In genomic region chr19:58305065-58305931, GRCh38 we compare ENCODE assay signal across 8 cellular contexts. TPM values are rescaled to one million over a fixed set of nuclear protein-coding genes. Genes with fewer than 3 reads are reported as not detected.
DNase-seq lines count a peak whose midpoint lies in the region; ATAC-seq, FAIRE-seq and TF ChIP-seq lines count a peak whose summit lies in the region.

Gene ERVK3-1, plus strand, starts transcription at chr19:58305377. Its CDS starts 6,792 bp downstream, at chr19:58312169.

- TF ChIP-seq CTCF in D721Med (IDR thresholded peaks at IDR 0.05; ENCODE audit: insufficient read depth, missing control alignments) = no peak
- TF ChIP-seq CTCF in OCI-LY7 (conservative IDR thresholded peaks at IDR 0.05; ENCODE audit: low read length) = no peak
- no peak for TF ChIP-seq CTCF in mucosa of descending colon (IDR thresholded peaks at IDR 0.05)

- H3K9me3 ChIP-seq in OCI-LY7 (ENCODE audit: low read length) = peaks cover 15% of the 10 kb centered on the region; the same call in 1 of the 2 replicates
- no peaks in the 10 kb centered on the region for H3K9me3 ChIP-seq in mucosa of descending colon

- peak within 1 kb of the TSS; percentile 94 for H3K4me3 ChIP-seq in OCI-LY7 (ENCODE audit: low read depth, low read length, poor library complexity, severe bottlenecking)
- H3K4me3 ChIP-seq in mucosa of descending colon = peak within 1 kb of the TSS; percentile 60

- intact Hi-C loops in OCI-LY7 (cut with micrococcal nuclease; ENCODE audit: unreplicated experiment) = loop anchor here (1.0 to 2.0 kb wide), 5 partner anchors 22 to 122 kb away; partner anchors contain the start of genes ZNF274, ZNF544, ZNF8 and ZNF837
- intact Hi-C loops in mucosa of descending colon (cut with DNase I, micrococcal nuclease) = no loop called here

- POLR2A ChIA-PET in OCI-LY7 (lab: Charles Lee) = interaction anchor here (1.0 to 1.5 kb wide), 2 partner anchors 8 to 21 kb away, joined by 3 to 4 read pairs; partner anchors contain the start of gene ZSCAN22

- H3K27ac ChIP-seq in OCI-LY7 (ENCODE audit: low read depth, low read length, poor library complexity, severe bottlenecking) = peak within 1 kb of the TSS; percentile 46

- CTCF ChIA-PET in OCI-LY7 (lab: Charles Lee; ENCODE audit: unreplicated experiment) = no interaction called here

- peak within 1 kb of the TSS; percentile 77 for H3K4me2 ChIP-seq in OCI-LY7 (ENCODE audit: low read length)

- H3K36me3 ChIP-seq in OCI-LY7 (ENCODE audit: insufficient read depth, low read length) = peaks cover 79% of the 10 kb centered on the region
- no peaks in the 10 kb centered on the region for H3K36me3 ChIP-seq in mucosa of descending colon (ENCODE audit: low read depth)

- no peak for FAIRE-seq in D721Med (lab: Jason Lieb, UNC)

- peak within 1 kb of the TSS; percentile 89 for H2AFZ ChIP-seq in OCI-LY7 (ENCODE audit: low read length)

- H3K4me1 ChIP-seq in OCI-LY7 (ENCODE audit: insufficient read depth, low read length, poor library complexity, severe bottlenecking) = peaks cover 15% of the 10 kb centered on the region
- H3K4me1 ChIP-seq in mucosa of descending colon (ENCODE audit: low read depth) = peaks cover 11% of the 10 kb centered on the region

- no TSS peak for BruUV-seq in OCI-LY7 (replicated peaks; lab: Mats Ljungman, UMichigan)

- peak; percentile 57 for DNase-seq in D721Med (ENCODE audit: insufficient read length, low spot score)
- peak; percentile 90 for DNase-seq in HuH-7.5 (ENCODE audit: low spot score)
- peak; percentile 98 for DNase-seq in OCI-LY7 (ENCODE audit: low spot score)
- DNase-seq in activated T-cell treated with anti-CD3 and anti-CD28 coated beads for 1 hour (ENCODE audit: low read depth) = peak; percentile 85
- peak; percentile 98 for DNase-seq in epidermal melanocyte (ENCODE audit: insufficient read length, low spot score)
- peak; percentile 95 to 98 (median 96) for DNase-seq in mucosa of descending colon
- DNase-seq in stimulated activated CD8-positive, alpha-beta memory T cell treated with anti-CD3 and anti-CD28 coated beads, Interleukin-4, amount 100 ng/mL, for 24 hours (ENCODE audit: low read depth) = peak; percentile 91

- H4K20me1 ChIP-seq in OCI-LY7 (ENCODE audit: insufficient read depth, low read length) = no peaks in the 10 kb centered on the region

- no peaks in the 10 kb centered on the region for H3K9me2 ChIP-seq in OCI-LY7 (ENCODE audit: insufficient read depth, low read length)

- H3K79me2 ChIP-seq in OCI-LY7 (ENCODE audit: insufficient read depth, low read depth, low read length) = peaks cover 18% of the 10 kb centered on the region

- ATAC-seq in GM21526 (IDR thresholded peaks at IDR 0.05; ENCODE audit: low FRiP score, unreplicated experiment) (peak; percentile 96), mucosa of descending colon (peak; percentile 99)

RNA-seq across cellular contexts. Expression of gene ERVK3-1, which starts in this region (rescaled TPM):
- 61.7 and 79.6 TPM in 2 replicates for total RNA-seq in OCI-LY7 (2014; rRNA removed; shearing (Covaris generic))
- total RNA-seq in OCI-LY7 (2022) (46.4 and 48.1 TPM in 2 replicates), mucosa of descending colon (10 to 100 TPM; 25.0 to 31.7 (median 30.0) TPM)

Comparison
In these comparisons a context has a peak if more than half of its experiments do, and no peak if none do; other contexts are left out.
1. Peak in every context shown above with its lines: DNase-seq, ATAC-seq, H3K4me3 ChIP-seq and H3K27ac ChIP-seq.